In genomic region chr12:87413784-87414183, GRCh38 we compare ENCODE assay signal across 19 cellular contexts.
DNase-seq lines count a peak whose midpoint lies in the region; ATAC-seq, FAIRE-seq and TF ChIP-seq lines count a peak whose summit lies in the region.
"Had no signal": no experiment of that assay in that cellular context is flagged by ENCODE, and none has a peak within 500 bp of the region (broad histone marks: within the 10 kb centered on the region; RNA-seq: fewer than 3 reads in every experiment).

No MANE protein-coding gene starts in this region.

- peaks cover 31% of the 10 kb centered on the region for H3K36me3 Mint-ChIP-seq in mesothelial cell of epicardium
- H3K36me3 Mint-ChIP-seq: activated naive CD8-positive, alpha-beta T cell treated with anti-CD3 and anti-CD28 coated beads for 36 hours; naive B cell had no signal

- peak overlapping the region; percentile 89 for H3K27ac Mint-ChIP-seq in mesothelial cell of epicardium
- H3K27ac Mint-ChIP-seq: activated naive CD8-positive, alpha-beta T cell treated with anti-CD3 and anti-CD28 coated beads for 36 hours; naive B cell had no signal

- H3K9me2 ChIP-seq in GM23248 (ENCODE audit: insufficient read depth) = no peaks in the 10 kb centered on the region

- H3K36me3 ChIP-seq in GM23248 (ENCODE audit: low read depth) (no peaks in the 10 kb centered on the region), HAP-1 (replicated peaks) (no peaks in the 10 kb centered on the region)
- H3K36me3 ChIP-seq: colonic mucosa, left lung, SJSA1 had no signal

- H4K20me1 ChIP-seq in GM23248 (ENCODE audit: insufficient read depth) = no peaks in the 10 kb centered on the region

- TF ChIP-seq CTCF in mesothelial cell of epicardium (IDR thresholded peaks at IDR 0.05; ENCODE audit: unreplicated experiment) = no peak

- WGBS in GM23248 (ENCODE audit: low coverage in 1 of 2, low lambda C conversion rate in 2 of 2, missing lambda C conversion rate in 2 of 2), 2 experiments = 2 to 5% methylated on average over 2 of the region's 2 CpGs

- in situ Hi-C loops in GM23248 (cut with MboI) (no loop called here), HAP-1 (cut with MboI; ENCODE audit: low sequenced_read_pairs) (no loop called here)

- H3K4me2 ChIP-seq in GM23248 (ENCODE audit: unreplicated experiment) = no peak overlapping the region

- no peak overlapping the region for H3K9ac ChIP-seq in GM23248

- H3F3A ChIP-seq in GM23248 (ENCODE audit: insufficient read depth) = no peaks in the 10 kb centered on the region

- H3K4me3 ChIP-seq in GM23248 = no peak overlapping the region
- H3K4me3 ChIP-seq in HAP-1 = no peak overlapping the region
- H3K4me3 ChIP-seq: colonic mucosa, left lung, psoas muscle, SJSA1 had no signal

- no peak for ATAC-seq in HG03520 (IDR thresholded peaks at IDR 0.05; ENCODE audit: unreplicated experiment)
- ATAC-seq: left lung, psoas muscle had no signal

- H3K4me1 Mint-ChIP-seq in mesothelial cell of epicardium = peaks cover 24% of the 10 kb centered on the region
- H3K4me1 Mint-ChIP-seq: activated naive CD8-positive, alpha-beta T cell treated with anti-CD3 and anti-CD28 coated beads for 36 hours; naive B cell had no signal

- H3K4me3 Mint-ChIP-seq in mesothelial cell of epicardium = no peak overlapping the region
- H3K4me3 Mint-ChIP-seq: activated naive CD8-positive, alpha-beta T cell treated with anti-CD3 and anti-CD28 coated beads for 36 hours; naive B cell had no signal

- H3K79me2 ChIP-seq in GM23248 (ENCODE audit: insufficient read depth) = no peaks in the 10 kb centered on the region

- H3K9me3 ChIP-seq in GM23248 (ENCODE audit: low read depth) = no peaks in the 10 kb centered on the region
- no peaks in the 10 kb centered on the region; the same call in 1 of the 2 replicates for H3K9me3 ChIP-seq in HAP-1
- H3K9me3 ChIP-seq: colonic mucosa, psoas muscle, SJSA1 had no signal

- H3K27me3 ChIP-seq in GM23248 (replicated peaks; ENCODE audit: insufficient read depth) (no peaks in the 10 kb centered on the region), HAP-1 (ENCODE audit: low read depth) (no peaks in the 10 kb centered on the region)
- H3K27me3 ChIP-seq: colonic mucosa, left lung, SJSA1 had no signal

- H3K4me1 ChIP-seq in GM23248 (ENCODE audit: insufficient read depth) (no peaks in the 10 kb centered on the region), HAP-1 (no peaks in the 10 kb centered on the region)
- H3K4me1 ChIP-seq: colonic mucosa, left lung, psoas muscle, SJSA1 had no signal

- no peaks in the 10 kb centered on the region for H3K27me3 Mint-ChIP-seq in mesothelial cell of epicardium (ENCODE audit: low read depth)
- H3K27me3 Mint-ChIP-seq: activated naive CD8-positive, alpha-beta T cell treated with anti-CD3 and anti-CD28 coated beads for 36 hours; naive B cell had no signal

- H3K27ac ChIP-seq in GM23248 = no peak overlapping the region
- H3K27ac ChIP-seq: colonic mucosa, left lung, psoas muscle, SJSA1 had no signal

- H3K9me3 Mint-ChIP-seq in mesothelial cell of epicardium = peaks cover 45% of the 10 kb centered on the region

- no peak for FAIRE-seq in frontal cortex (lab: Jason Lieb, UNC)

- DNase-seq in GM23248 = peak; percentile 14
- peak; percentile 89 for DNase-seq in NCI-H226
- peak; percentile 51 for DNase-seq in dedifferentiated amniotic fluid mesenchymal stem cell (ENCODE audit: extremely low spot score)
- no peak for DNase-seq in mesothelial cell of epicardium (ENCODE audit: low spot score in 2 of 2, unreplicated experiment in 2 of 2)
- no peak for DNase-seq in HAP-1 (ENCODE audit: low spot score in 2 of 2)
- no peak for DNase-seq in frontal cortex (ENCODE audit: low spot score in 2 of 2)
- no peak for DNase-seq in central memory CD4-positive, alpha-beta T cell
- DNase-seq: activated CD4-positive, alpha-beta T cell treated with anti-CD3 and anti-CD28 coated beads, Interleukin-2, amount 50 U/mL, for 4 hours; activated naive CD8-positive, alpha-beta T cell treated with anti-CD3 and anti-CD28 coated beads for 36 hours; activated T-cell treated with anti-CD3 and anti-CD28 coated beads, Interleukin-2, amount 50 U/mL, for 48 hours; Calu3; colonic mucosa; left lung; MV-4-11; naive B cell; psoas muscle; stimulated activated CD4-positive, alpha-beta T cell treated with anti-CD3 and anti-CD28 coated beads, Interleukin-15, amount 100 ng/mL, for 24 hours had no signal

- H2AFZ ChIP-seq in GM23248 = no peak overlapping the region

Comparison
In these comparisons a context has a peak if more than half of its experiments do, and no peak if none do; other contexts are left out.
1. DNase-seq: peak in GM23248 (single experiment), NCI-H226 (single experiment) and dedifferentiated amniotic fluid mesenchymal stem cell (single experiment); none in mesothelial cell of epicardium (0 of 2), HAP-1 (0 of 2), frontal cortex (0 of 2) and central memory CD4-positive, alpha-beta T cell (single experiment).